ENCODE assay signal across 27 cellular contexts in the genomic region with DNA sequence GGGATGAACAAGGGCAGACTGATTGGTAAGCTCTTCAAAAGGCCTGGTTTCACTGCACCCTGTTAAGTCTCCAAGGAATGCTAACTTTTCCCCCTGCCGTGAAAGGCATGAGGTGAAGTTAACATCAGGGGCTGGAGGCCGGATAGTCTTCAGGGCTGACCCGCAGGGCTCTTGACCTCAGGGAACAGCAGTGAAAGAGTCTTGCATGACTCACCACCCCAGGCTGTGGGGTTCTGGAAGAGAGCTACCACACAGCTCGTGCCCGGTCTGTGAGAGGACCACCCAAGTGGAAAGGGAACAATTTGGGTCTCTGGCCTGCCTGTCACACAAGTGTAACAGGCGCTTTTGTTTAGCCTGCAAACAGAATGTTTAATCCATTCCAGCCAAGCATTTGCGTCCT.
"Had no signal": no experiment of that assay in that cellular context is flagged by ENCODE, and none has a peak within 500 bp of the region (broad histone marks: within the 10 kb centered on the region; RNA-seq: fewer than 3 reads in every experiment).

No MANE protein-coding gene starts in this region.

- H3K9me3 ChIP-seq: ovary, right lobe of liver, uterus had no signal

- H3K4me2 ChIP-seq: smooth muscle cell had no signal

- H3K27ac ChIP-seq: left lung, lower lobe of right lung, ovary, right atrium auricular region, right lobe of liver, suprapubic skin, thoracic aorta, tibial artery, uterus had no signal

- H3K4me3 Mint-ChIP-seq: mesothelial cell of epicardium; naive B cell; natural killer cell; nephron progenitor cell; stimulated activated effector memory CD8-positive, alpha-beta T cell treated with anti-CD3 and anti-CD28 coated beads, Interleukin-12 subunit alpha, Interleukin-12 subunit beta, amount 100 ng/mL, for 72 hours; stimulated activated naive CD8-positive, alpha-beta T cell treated with anti-CD3 and anti-CD28 coated beads, Interleukin-15, Interleukin-2, amounts not matched to agents 100 ng/mL and 50 ng/mL, for 24 hours; type B pancreatic cell had no signal

- H3K4me1 Mint-ChIP-seq: mesothelial cell of epicardium; naive B cell; natural killer cell; nephron progenitor cell; stimulated activated effector memory CD8-positive, alpha-beta T cell treated with anti-CD3 and anti-CD28 coated beads, Interleukin-12 subunit alpha, Interleukin-12 subunit beta, amount 100 ng/mL, for 72 hours had no signal

- H3K27ac Mint-ChIP-seq: mesothelial cell of epicardium; naive B cell; natural killer cell; nephron progenitor cell; progenitor cell of endocrine pancreas; stimulated activated effector memory CD8-positive, alpha-beta T cell treated with anti-CD3 and anti-CD28 coated beads, Interleukin-12 subunit alpha, Interleukin-12 subunit beta, amount 100 ng/mL, for 72 hours; stimulated activated naive CD8-positive, alpha-beta T cell treated with anti-CD3 and anti-CD28 coated beads, Interleukin-15, Interleukin-2, amounts not matched to agents 100 ng/mL and 50 ng/mL, for 24 hours; type B pancreatic cell had no signal

- DNase-seq: hippocampal formation; kidney; left colon; left lung; lower lobe of right lung; mammary epithelial cell; mesenchymal stem cell; naive B cell; natural killer cell; nephron progenitor cell; ovary; right lobe of liver; stimulated activated CD4-positive, alpha-beta T cell treated with anti-CD3 and anti-CD28 coated beads, Interleukin-15, amount 100 ng/mL, for 24 hours; stimulated activated CD4-positive, alpha-beta T cell treated with anti-CD3 and anti-CD28 coated beads, Interleukin-2, amount 100 ng/mL, for 24 hours; stimulated activated CD4-positive, alpha-beta T cell treated with anti-CD3 and anti-CD28 coated beads, Interleukin-4, amount 100 ng/mL, for 1 hour; stimulated activated naive CD4-positive, alpha-beta T cell; tibial artery; uterus had no signal

- H3K27me3 Mint-ChIP-seq: naive B cell; progenitor cell of endocrine pancreas; stimulated activated naive CD8-positive, alpha-beta T cell treated with anti-CD3 and anti-CD28 coated beads, Interleukin-15, Interleukin-2, amounts not matched to agents 100 ng/mL and 50 ng/mL, for 24 hours; type B pancreatic cell had no signal

- H3K36me3 ChIP-seq: left lung, lower lobe of right lung, ovary, right atrium auricular region, right lobe of liver, suprapubic skin, thoracic aorta, tibial artery, uterus had no signal

- ATAC-seq: left colon; left lung; lower lobe of right lung; natural killer cell; right lobe of liver; stimulated activated effector memory CD8-positive, alpha-beta T cell treated with anti-CD3 and anti-CD28 coated beads, Interleukin-12 subunit alpha, Interleukin-12 subunit beta, amount 100 ng/mL, for 72 hours had no signal

- H3K27me3 ChIP-seq: left lung, ovary, right atrium auricular region, right lobe of liver, suprapubic skin, tibial artery, uterus had no signal

- H3K4me1 ChIP-seq: left lung, lower lobe of right lung, right atrium auricular region, right lobe of liver, suprapubic skin, uterus had no signal

- H3K36me3 Mint-ChIP-seq: mesothelial cell of epicardium; natural killer cell; stimulated activated effector memory CD8-positive, alpha-beta T cell treated with anti-CD3 and anti-CD28 coated beads, Interleukin-12 subunit alpha, Interleukin-12 subunit beta, amount 100 ng/mL, for 72 hours had no signal

- H3K4me3 ChIP-seq: left lung, lower lobe of right lung, ovary, right atrium auricular region, right lobe of liver, smooth muscle cell, suprapubic skin, thoracic aorta, tibial artery, uterus had no signal
